ENCODE assay signal across 1 cellular context in genomic region chr19:41363753-41364545, GRCh38.
TF ChIP-seq lines count a peak whose summit lies in the region.

TSS of gene B9D2 (minus strand) at chr19:41364149. CDS start at chr19:41363519, 630 bp downstream.

TF ChIP-seq in HepG2, 621 proteins besides CTCF, POLR2A, EP300 and RAD21 (continued from another document and continues in another):
- TF ChIP-seq CSRNP2 (CRISPR knock-in tag; conservative IDR thresholded peaks at IDR 0.05; ENCODE audit: low read depth) (no peak), IRX3 (CRISPR knock-in tag; IDR thresholded peaks at IDR 0.05; ENCODE audit: borderline replicate concordance, low read depth) (no peak), ZKSCAN8 (CRISPR knock-in tag; IDR thresholded peaks at IDR 0.05; ENCODE audit: borderline replicate concordance) (no peak), NFAT5 (CRISPR knock-in tag; IDR thresholded peaks at IDR 0.05) (no peak), ZMAT5 (CRISPR knock-in tag; IDR thresholded peaks at IDR 0.05; ENCODE audit: borderline replicate concordance, low read depth) (no peak), TIGD3 (CRISPR knock-in tag; IDR thresholded peaks at IDR 0.05; ENCODE audit: borderline replicate concordance) (no peak; the same call in 1 of the 2 replicates), ONECUT2 (CRISPR knock-in tag; IDR thresholded peaks at IDR 0.05) (no peak), ZNF292 (CRISPR knock-in tag; IDR thresholded peaks at IDR 0.05; ENCODE audit: borderline replicate concordance, low read depth) (no peak), ZNF431 (CRISPR knock-in tag; IDR thresholded peaks at IDR 0.05; ENCODE audit: borderline replicate concordance, low read depth) (no peak), ZNF737 (CRISPR knock-in tag; IDR thresholded peaks at IDR 0.05; ENCODE audit: borderline replicate concordance) (no peak), ZMYM3 (CRISPR knock-in tag; IDR thresholded peaks at IDR 0.05) (no peak), KLF9 (CRISPR knock-in tag; IDR thresholded peaks at IDR 0.05; ENCODE audit: low read depth) (no peak), NAIF1 (CRISPR knock-in tag; IDR thresholded peaks at IDR 0.05; ENCODE audit: borderline replicate concordance) (no peak), ZNF33B (CRISPR knock-in tag; IDR thresholded peaks at IDR 0.05) (peak; percentile 25; the same call in 1 of the 2 replicates), NCOR1 (IDR thresholded peaks at IDR 0.05; ENCODE audit: borderline replicate concordance, low read length) (peak; percentile 33; the same call in 1 of the 2 replicates), ZC3H13 (CRISPR knock-in tag; IDR thresholded peaks at IDR 0.05) (no peak; the same call in 1 of the 2 replicates), SIN3B (IDR thresholded peaks at IDR 0.05; ENCODE audit: low read length) (no peak), ATF5 (CRISPR knock-in tag; IDR thresholded peaks at IDR 0.05; ENCODE audit: low read depth) (no peak), RFX1 (IDR thresholded peaks at IDR 0.05) (peak; percentile 98), PRDM15 (CRISPR knock-in tag; IDR thresholded peaks at IDR 0.05) (no peak), NFE2L1 (CRISPR knock-in tag; IDR thresholded peaks at IDR 0.05; ENCODE audit: borderline replicate concordance) (no peak), MED1 (CRISPR knock-in tag; IDR thresholded peaks at IDR 0.05) (no peak; the same call in 1 of the 2 replicates), POGZ (CRISPR knock-in tag; IDR thresholded peaks at IDR 0.05) (peak; percentile 47; the same call in 1 of the 2 replicates)
- TF ChIP-seq, protein P1, sequence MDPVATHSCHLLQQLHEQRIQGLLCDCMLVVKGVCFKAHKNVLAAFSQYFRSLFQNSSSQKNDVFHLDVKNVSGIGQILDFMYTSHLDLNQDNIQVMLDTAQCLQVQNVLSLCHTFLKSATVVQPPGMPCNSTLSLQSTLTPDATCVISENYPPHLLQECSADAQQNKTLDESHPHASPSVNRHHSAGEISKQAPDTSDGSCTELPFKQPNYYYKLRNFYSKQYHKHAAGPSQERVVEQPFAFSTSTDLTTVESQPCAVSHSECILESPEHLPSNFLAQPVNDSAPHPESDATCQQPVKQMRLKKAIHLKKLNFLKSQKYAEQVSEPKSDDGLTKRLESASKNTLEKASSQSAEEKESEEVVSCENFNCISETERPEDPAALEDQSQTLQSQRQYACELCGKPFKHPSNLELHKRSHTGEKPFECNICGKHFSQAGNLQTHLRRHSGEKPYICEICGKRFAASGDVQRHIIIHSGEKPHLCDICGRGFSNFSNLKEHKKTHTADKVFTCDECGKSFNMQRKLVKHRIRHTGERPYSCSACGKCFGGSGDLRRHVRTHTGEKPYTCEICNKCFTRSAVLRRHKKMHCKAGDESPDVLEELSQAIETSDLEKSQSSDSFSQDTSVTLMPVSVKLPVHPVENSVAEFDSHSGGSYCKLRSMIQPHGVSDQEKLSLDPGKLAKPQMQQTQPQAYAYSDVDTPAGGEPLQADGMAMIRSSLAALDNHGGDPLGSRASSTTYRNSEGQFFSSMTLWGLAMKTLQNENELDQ (CRISPR knock-in tag; IDR thresholded peaks at IDR 0.05; ENCODE audit: borderline replicate concordance), result no peak
- TF ChIP-seq, protein P2, sequence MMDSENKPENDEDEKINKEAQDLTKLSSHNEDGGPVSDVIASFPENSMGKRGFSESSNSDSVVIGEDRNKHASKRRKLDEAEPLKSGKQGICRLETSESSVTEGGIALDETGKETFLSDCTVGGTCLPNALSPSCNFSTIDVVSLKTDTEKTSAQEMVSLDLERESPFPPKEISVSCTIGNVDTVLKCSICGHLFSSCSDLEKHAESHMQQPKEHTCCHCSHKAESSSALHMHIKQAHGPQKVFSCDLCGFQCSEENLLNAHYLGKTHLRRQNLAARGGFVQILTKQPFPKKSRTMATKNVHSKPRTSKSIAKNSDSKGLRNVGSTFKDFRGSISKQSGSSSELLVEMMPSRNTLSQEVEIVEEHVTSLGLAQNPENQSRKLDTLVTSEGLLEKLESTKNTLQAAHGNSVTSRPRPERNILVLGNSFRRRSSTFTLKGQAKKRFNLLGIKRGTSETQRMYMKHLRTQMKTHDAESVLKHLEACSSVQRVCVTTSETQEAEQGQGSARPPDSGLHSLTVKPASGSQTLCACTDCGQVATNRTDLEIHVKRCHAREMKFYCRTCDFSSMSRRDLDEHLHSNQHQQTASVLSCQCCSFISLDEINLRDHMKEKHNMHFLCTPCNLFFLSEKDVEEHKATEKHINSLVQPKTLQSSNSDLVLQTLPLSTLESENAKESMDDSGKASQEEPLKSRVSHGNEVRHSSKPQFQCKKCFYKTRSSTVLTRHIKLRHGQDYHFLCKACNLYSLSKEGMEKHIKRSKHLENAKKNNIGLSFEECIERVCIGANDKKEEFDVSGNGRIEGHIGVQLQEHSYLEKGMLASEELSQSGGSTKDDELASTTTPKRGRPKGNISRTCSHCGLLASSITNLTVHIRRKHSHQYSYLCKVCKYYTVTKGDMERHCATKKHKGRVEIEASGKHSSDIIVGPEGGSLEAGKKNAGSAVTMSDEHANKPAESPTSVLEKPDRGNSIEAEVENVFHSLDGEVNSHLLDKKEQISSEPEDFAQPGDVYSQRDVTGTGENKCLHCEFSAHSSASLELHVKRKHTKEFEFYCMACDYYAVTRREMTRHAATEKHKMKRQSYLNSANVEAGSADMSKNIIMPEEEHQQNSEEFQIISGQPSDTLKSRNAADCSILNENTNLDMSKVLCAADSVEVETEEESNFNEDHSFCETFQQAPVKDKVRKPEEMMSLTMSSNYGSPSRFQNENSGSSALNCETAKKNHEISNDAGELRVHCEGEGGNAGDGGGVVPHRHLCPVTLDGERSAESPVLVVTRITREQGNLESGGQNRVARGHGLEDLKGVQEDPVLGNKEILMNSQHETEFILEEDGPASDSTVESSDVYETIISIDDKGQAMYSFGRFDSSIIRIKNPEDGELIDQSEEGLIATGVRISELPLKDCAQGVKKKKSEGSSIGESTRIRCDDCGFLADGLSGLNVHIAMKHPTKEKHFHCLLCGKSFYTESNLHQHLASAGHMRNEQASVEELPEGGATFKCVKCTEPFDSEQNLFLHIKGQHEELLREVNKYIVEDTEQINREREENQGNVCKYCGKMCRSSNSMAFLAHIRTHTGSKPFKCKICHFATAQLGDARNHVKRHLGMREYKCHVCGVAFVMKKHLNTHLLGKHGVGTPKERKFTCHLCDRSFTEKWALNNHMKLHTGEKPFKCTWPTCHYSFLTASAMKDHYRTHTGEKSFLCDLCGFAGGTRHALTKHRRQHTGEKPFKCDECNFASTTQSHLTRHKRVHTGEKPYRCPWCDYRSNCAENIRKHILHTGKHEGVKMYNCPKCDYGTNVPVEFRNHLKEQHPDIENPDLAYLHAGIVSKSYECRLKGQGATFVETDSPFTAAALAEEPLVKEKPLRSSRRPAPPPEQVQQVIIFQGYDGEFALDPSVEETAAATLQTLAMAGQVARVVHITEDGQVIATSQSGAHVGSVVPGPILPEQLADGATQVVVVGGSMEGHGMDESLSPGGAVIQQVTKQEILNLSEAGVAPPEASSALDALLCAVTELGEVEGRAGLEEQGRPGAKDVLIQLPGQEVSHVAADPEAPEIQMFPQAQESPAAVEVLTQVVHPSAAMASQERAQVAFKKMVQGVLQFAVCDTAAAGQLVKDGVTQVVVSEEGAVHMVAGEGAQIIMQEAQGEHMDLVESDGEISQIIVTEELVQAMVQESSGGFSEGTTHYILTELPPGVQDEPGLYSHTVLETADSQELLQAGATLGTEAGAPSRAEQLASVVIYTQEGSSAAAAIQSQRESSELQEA (CRISPR knock-in tag; IDR thresholded peaks at IDR 0.05; ENCODE audit: not compliant biosample characterization), result no peak
